1 cellular context compared by ENCODE assay signal in genomic region chr3:24197809-24198208, GRCh38.
TF ChIP-seq lines count a peak whose summit lies in the region.

No MANE protein-coding gene starts in this region.

TF ChIP-seq in K562, 482 proteins besides CTCF, POLR2A, EP300 and RAD21 (continued from another document):
- TF ChIP-seq ZNF518B (CRISPR knock-in tag; IDR thresholded peaks at IDR 0.05) (no peak), CC2D1A (IDR thresholded peaks at IDR 0.05) (no peak), WHSC1 (IDR thresholded peaks at IDR 0.05; ENCODE audit: low read length) (no peak), ZNF445 (CRISPR knock-in tag; IDR thresholded peaks at IDR 0.05; ENCODE audit: low read depth) (no peak)
